In genomic region chr10:125692246-125692931, GRCh38 we compare ENCODE assay signal across 32 cellular contexts. TPM values are rescaled to one million over a fixed set of nuclear protein-coding genes. Genes with fewer than 3 reads are reported as not detected.
DNase-seq lines count a peak whose midpoint lies in the region; ATAC-seq, FAIRE-seq and TF ChIP-seq lines count a peak whose summit lies in the region.
"Had no signal": no experiment of that assay in that cellular context is flagged by ENCODE, and none has a peak within 500 bp of the region (broad histone marks: within the 10 kb centered on the region; RNA-seq: fewer than 3 reads in every experiment).

No MANE protein-coding gene starts in this region.

- no peak for TF ChIP-seq EP300 in HepG2 (IDR thresholded peaks at IDR 0.05; ENCODE audit: low read depth in 2 of 2, low read length in 2 of 2)
- TF ChIP-seq EP300 in HepG2 (CRISPR knock-in tag; IDR thresholded peaks at IDR 0.05; ENCODE audit: borderline replicate concordance) = no peak

- H2AFZ ChIP-seq in PC-3 (ENCODE audit: low read length) (no peak overlapping the region), hepatocyte (no peak overlapping the region), HepG2 (ENCODE audit: low read length) (no peak overlapping the region)

- no peaks in the 10 kb centered on the region for H3K79me2 ChIP-seq in PC-3 (ENCODE audit: low read length)
- H3K79me2 ChIP-seq in hepatocyte = no peaks in the 10 kb centered on the region
- no peaks in the 10 kb centered on the region for H3K79me2 ChIP-seq in HepG2 (ENCODE audit: insufficient read depth, low read length)

- 58% methylated on average over 3 of the region's 3 CpGs for WGBS in hepatocyte (ENCODE audit: low lambda C conversion rate, missing lambda C conversion rate)
- 4% methylated on average over 3 of the region's 3 CpGs for WGBS in HepG2 (ENCODE audit: low lambda C conversion rate)
- WGBS in pancreas, 2 donors = 60 to 69% methylated on average over 3 of the region's 3 CpGs

- CTCF ChIA-PET in PC-3 (lab: Charles Lee) (no interaction called here), HepG2 (lab: Yijun Ruan, JAX; ENCODE audit: low intra/inter-chr PET ratio, low total read pairs) (no interaction called here)

- TF ChIP-seq CTCF in AG10803 (conservative IDR thresholded peaks at IDR 0.05; ENCODE audit: low read length) = no peak
- no peak for TF ChIP-seq CTCF in PC-3 (conservative IDR thresholded peaks at IDR 0.05; ENCODE audit: low read depth, low read length)
- no peak for TF ChIP-seq CTCF in hepatocyte (IDR thresholded peaks at IDR 0.05; ENCODE audit: poor library complexity)
- no peak for TF ChIP-seq CTCF in HepG2 (CRISPR knock-in tag; IDR thresholded peaks at IDR 0.05)
- TF ChIP-seq CTCF in pancreas (IDR thresholded peaks at IDR 0.05) = no peak

- no peaks in the 10 kb centered on the region for H4K20me1 ChIP-seq in PC-3 (ENCODE audit: low read length)
- no peaks in the 10 kb centered on the region for H4K20me1 ChIP-seq in hepatocyte (ENCODE audit: insufficient read depth, poor library complexity, severe bottlenecking)
- H4K20me1 ChIP-seq in HepG2 (ENCODE audit: insufficient read depth, low read length) = no peaks in the 10 kb centered on the region

- no peaks in the 10 kb centered on the region for H3K36me3 ChIP-seq in PC-3 (ENCODE audit: low read depth, low read length)
- no peaks in the 10 kb centered on the region for H3K36me3 ChIP-seq in hepatocyte (replicated peaks; ENCODE audit: insufficient read depth, low read depth)
- no peaks in the 10 kb centered on the region for H3K36me3 ChIP-seq in HepG2 (replicated peaks in 1 of 2; ENCODE audit: control insufficient read depth in 1 of 2, insufficient read depth in 2 of 2, low read length in 2 of 2)
- H3K36me3 ChIP-seq in pancreas = no peaks in the 10 kb centered on the region
- H3K36me3 ChIP-seq: cardiac muscle cell, left ventricle myocardium inferior, transverse colon had no signal

- TF ChIP-seq RAD21 in HepG2 (CRISPR knock-in tag; IDR thresholded peaks at IDR 0.05) = no peak

- H3K27me3 ChIP-seq in PC-3 (ENCODE audit: low read length) (no peaks in the 10 kb centered on the region), hepatocyte (no peaks in the 10 kb centered on the region), HepG2 (ENCODE audit: control insufficient read depth in 1 of 2, insufficient read depth in 2 of 2, low read length in 2 of 2) (peaks cover 2 to 57% of the 10 kb centered on the region in 2 experiments), pancreas (no peaks in the 10 kb centered on the region)
- H3K27me3 ChIP-seq: cardiac muscle cell had no signal

- H3K4me3 ChIP-seq in AG10803 (ENCODE audit: low read length) = no peak overlapping the region
- H3K4me3 ChIP-seq in PC-3 (ENCODE audit: low read length) = no peak overlapping the region
- no peak overlapping the region for H3K4me3 ChIP-seq in hepatocyte
- H3K4me3 ChIP-seq in HepG2 (replicated peaks in 1 of 3; ENCODE audit: insufficient read depth in 1 of 3, low read depth in 2 of 3, low read length in 3 of 3) = no peak overlapping the region
- no peak overlapping the region for H3K4me3 ChIP-seq in pancreas
- H3K4me3 ChIP-seq: cardiac muscle cell, coronary artery, left ventricle myocardium inferior, smooth muscle cell, transverse colon had no signal

- H3K9ac ChIP-seq in PC-3 (ENCODE audit: low read length) (no peak overlapping the region), HepG2 (ENCODE audit: insufficient read depth, low read depth, low read length) (no peak overlapping the region)

- peak; percentile 74 for DNase-seq in AG10803 (ENCODE audit: low read depth)
- peak; percentile 85 for DNase-seq in EH (ENCODE audit: low read depth)
- no peak for DNase-seq in PC-3
- no peak for DNase-seq in hepatocyte (ENCODE audit: low spot score)
- no peak for DNase-seq in cortex of kidney (lab: John Stamatoyannopoulos, UW)
- DNase-seq in HepG2 (ENCODE audit: low spot score) = no peak
- no peak for DNase-seq in pancreas
- DNase-seq: activated CD4-positive, alpha-beta T cell treated with anti-CD3 and anti-CD28 coated beads, Interleukin-2, amount 50 U/mL, for 48 hours; activated CD8-positive, alpha-beta memory T cell treated with anti-CD3 and anti-CD28 coated beads, Interleukin-2, amount 50 U/mL, for 4 hours; CD8-positive, alpha-beta T cell; DMS 273 treated with DMSO at 0.1 percent for 48 hours; effector memory CD8-positive, alpha-beta T cell; HCEC 1CT; KBM-7; left ventricle myocardium inferior; midbrain; NCI-H1436 treated with DMSO at 0.1 percent for 48 hours; NCI-H2107; stimulated activated CD4-positive, alpha-beta T cell treated with anti-CD3 and anti-CD28 coated beads, Interleukin-2, amount 100 ng/mL, for 24 hours; transverse colon had no signal

- H3F3A ChIP-seq in PC-3 (ENCODE audit: low read length, unreplicated experiment) = no peaks in the 10 kb centered on the region

- in situ Hi-C loops in HepG2 (cut with HindIII; ENCODE audit: extremely low pct_ligation_motif_present, low pct_unique_long_range_greater_than_20kb) = no loop called here

- TF ChIP-seq POLR2A in HepG2 (IDR thresholded peaks at IDR 0.05; ENCODE audit: insufficient read depth in 1 of 2, low read depth in 2 of 2, low read length in 2 of 2) = no peak

- POLR2A ChIA-PET in PC-3 (lab: Charles Lee; ENCODE audit: unreplicated experiment) = no interaction called here
- POLR2A ChIA-PET in HepG2 (lab: Yijun Ruan, JAX) = no interaction called here

- H3K27ac ChIP-seq in PC-3 (ENCODE audit: low read length) = peak overlapping the region; percentile 34
- H3K27ac ChIP-seq in hepatocyte = peak overlapping the region; percentile 41
- no peak overlapping the region for H3K27ac ChIP-seq in HepG2 (ENCODE audit: extremely low read length, insufficient read depth, low read length)
- H3K27ac ChIP-seq in pancreas = no peak overlapping the region
- H3K27ac ChIP-seq: cardiac muscle cell, coronary artery, left ventricle myocardium inferior, RWPE1, transverse colon had no signal

- intact Hi-C loops in PC-3 (cut with micrococcal nuclease) (loop anchor here (10.0 kb wide), 2 partner anchors 348 to 538 kb away; no protein-coding TSS in a partner anchor), HepG2 (cut with micrococcal nuclease; ENCODE audit: unreplicated experiment) (no loop called here), pancreas (cut with DNase I) (no loop called here)

- H3K9me3 ChIP-seq in PC-3 (ENCODE audit: low read length) (no peaks in the 10 kb centered on the region), hepatocyte (ENCODE audit: low read depth) (no peaks in the 10 kb centered on the region), HepG2 (ENCODE audit: low read length) (no peaks in the 10 kb centered on the region), pancreas (no peaks in the 10 kb centered on the region)
- H3K9me3 ChIP-seq: left ventricle myocardium inferior, transverse colon had no signal

- no peak for FAIRE-seq in HepG2 (lab: Jason Lieb, UNC)
- FAIRE-seq in pancreas (lab: Jason Lieb, UNC) = no peak
- FAIRE-seq: G401.6, TTC549 had no signal

- H3K4me1 ChIP-seq in PC-3 (ENCODE audit: insufficient read depth, low read length) (peaks cover 41% of the 10 kb centered on the region), hepatocyte (ENCODE audit: insufficient read depth) (peaks cover 23% of the 10 kb centered on the region), HepG2 (ENCODE audit: insufficient read depth, low read length) (no peaks in the 10 kb centered on the region), pancreas (peaks cover 0 to 18% (median 5%) of the 10 kb centered on the region in 3 donors)
- H3K4me1 ChIP-seq: left ventricle myocardium inferior, transverse colon had no signal

- BruUV-seq in PC-3 (replicated peaks; lab: Mats Ljungman, UMichigan) (no TSS peak), HepG2 (replicated peaks; lab: Mats Ljungman, UMichigan) (no TSS peak)

- H3K4me2 ChIP-seq in PC-3 (ENCODE audit: low read length) = no peak overlapping the region
- no peak overlapping the region for H3K4me2 ChIP-seq in hepatocyte
- H3K4me2 ChIP-seq in HepG2 (ENCODE audit: low read depth, low read length) = no peak overlapping the region
- H3K4me2 ChIP-seq: smooth muscle cell had no signal

- no peaks in the 10 kb centered on the region for H3K9me2 ChIP-seq in PC-3 (replicated peaks; ENCODE audit: low read length)
- H3K9me2 ChIP-seq in hepatocyte (replicated peaks; ENCODE audit: insufficient read depth) = no peaks in the 10 kb centered on the region

- ATAC-seq in PC-3 (no peak), HepG2 (no peak), pancreas (no peak)
- ATAC-seq: activated CD4-positive, CD25-positive, alpha-beta regulatory T cell treated with anti-CD3 and anti-CD28 coated beads, Interleukin-2, amount 50 U/mL, for 24 hours; CD8-positive, alpha-beta T cell; effector memory CD8-positive, alpha-beta T cell had no signal

RNA-seq across cellular contexts. Expression of gene TEX36, which starts 9.4 kb away (rescaled TPM):
- not detected in 2 replicates for total RNA-seq in PC-3 (2014; rRNA removed)
- total RNA-seq in hepatocyte = not detected in 2 replicates
- not detected in 2 replicates for polyA plus RNA-seq in hepatocyte
- not detected in 2 replicates for total RNA-seq in HepG2 (2016; rRNA removed; fragmentation: Illumina TruSeq; extraction: Trizol)
- not detected in 2 replicates for total RNA-seq in HepG2 (2016; cell fraction: cytosol; rRNA removed; fragmentation: Illumina TruSeq; extraction: Trizol; ENCODE audit: low read depth)
- not detected in 2 replicates for total RNA-seq in HepG2 (2016; cell fraction: insoluble cytoplasmic fraction; rRNA removed; fragmentation: Illumina TruSeq; extraction: Trizol)
- total RNA-seq in HepG2 (2016; cell fraction: membrane; rRNA removed; fragmentation: Illumina TruSeq; extraction: Trizol) = not detected in 2 replicates
- not detected in 2 replicates for total RNA-seq in HepG2 (2016; cell fraction: nucleus; rRNA removed; fragmentation: Illumina TruSeq; extraction: Trizol)
- polyA plus RNA-seq in HepG2 (2011; rRNA removed) = not detected in 2 replicates
- not detected in 2 replicates for polyA plus RNA-seq in HepG2 (2011; cell fraction: cytosol; rRNA removed)
- polyA plus RNA-seq in HepG2 (2011; cell fraction: nucleus; rRNA removed) = not detected in 2 replicates
- not detected in 2 replicates for polyA plus RNA-seq in HepG2 (2012)
- not detected in 2 replicates for polyA plus RNA-seq in HepG2 (2016; cell fraction: cytosol; fragmentation: Illumina TruSeq; extraction: Trizol; ENCODE audit: low read depth)
- not detected in 2 replicates for polyA plus RNA-seq in HepG2 (2016; cell fraction: insoluble cytoplasmic fraction; fragmentation: Illumina TruSeq; extraction: Trizol; ENCODE audit: low read depth)
- not detected in 2 replicates for polyA plus RNA-seq in HepG2 (2016; cell fraction: membrane; fragmentation: Illumina TruSeq; extraction: Trizol; ENCODE audit: low read depth)
- not detected in 2 replicates for polyA plus RNA-seq in HepG2 (2016; cell fraction: nucleus; fragmentation: Illumina TruSeq; extraction: Trizol; ENCODE audit: insufficient read depth, low read depth)
- polyA minus RNA-seq in HepG2 (2011; rRNA and poly(A)+ RNA removed; ENCODE audit: low replicate concordance) = 1.5 TPM in 1 of 2 replicates, not detected in the other
- polyA minus RNA-seq in HepG2 (2011; cell fraction: cytosol; rRNA and poly(A)+ RNA removed) = not detected in 2 replicates
- polyA minus RNA-seq in HepG2 (2011; cell fraction: nucleus; rRNA and poly(A)+ RNA removed) = not detected in 2 replicates
- total RNA-seq in pancreas = not detected
- not detected for polyA plus RNA-seq in pancreas
- total RNA-seq: activated T-helper 2 cell treated with anti-CD3 and anti-CD28 coated beads, Interferon-gamma antibody, Interleukin-2, Interleukin-4, amounts not matched to agents 10 μg/mL and 5 μg/mL and 100 μg/mL, durations not matched to agents 14 hours and 24 hours and 36 hours; cardiac muscle cell; CD8-positive, alpha-beta T cell; left ventricle myocardium inferior; NCI-H460; osteocyte; SK-MEL-5; smooth muscle cell; transverse colon had no signal
- polyA plus RNA-seq: cardiac muscle cell, esophagus, smooth muscle cell had no signal

RNA-seq across cellular contexts. Expression of gene EDRF1, which starts 27.1 kb away (rescaled TPM):
- 16.0 and 17.7 TPM in 2 replicates for total RNA-seq in PC-3 (2014; rRNA removed)
- 27.3 and 28.9 TPM in 2 replicates for total RNA-seq in hepatocyte
- polyA plus RNA-seq in hepatocyte = 10.1 and 11.4 TPM in 2 replicates
- 24.9 and 26.7 TPM in 2 replicates for total RNA-seq in HepG2 (2016; rRNA removed; fragmentation: Illumina TruSeq; extraction: Trizol)
- 7.3 and 9.3 TPM in 2 replicates for total RNA-seq in HepG2 (2016; cell fraction: cytosol; rRNA removed; fragmentation: Illumina TruSeq; extraction: Trizol; ENCODE audit: low read depth)
- total RNA-seq in HepG2 (2016; cell fraction: insoluble cytoplasmic fraction; rRNA removed; fragmentation: Illumina TruSeq; extraction: Trizol) = 24.7 and 27.9 TPM in 2 replicates
- total RNA-seq in HepG2 (2016; cell fraction: membrane; rRNA removed; fragmentation: Illumina TruSeq; extraction: Trizol) = 10.1 and 10.9 TPM in 2 replicates
- total RNA-seq in HepG2 (2016; cell fraction: nucleus; rRNA removed; fragmentation: Illumina TruSeq; extraction: Trizol) = 45.2 and 49.4 TPM in 2 replicates
- 16.5 and 16.9 TPM in 2 replicates for polyA plus RNA-seq in HepG2 (2011; rRNA removed)
- 4.9 and 7.5 TPM in 2 replicates for polyA plus RNA-seq in HepG2 (2011; cell fraction: cytosol; rRNA removed)
- 31.5 and 33.4 TPM in 2 replicates for polyA plus RNA-seq in HepG2 (2011; cell fraction: nucleus; rRNA removed)
- 12.6 and 13.9 TPM in 2 replicates for polyA plus RNA-seq in HepG2 (2012)
- 1.2 and 1.3 TPM in 2 replicates for polyA plus RNA-seq in HepG2 (2016; cell fraction: cytosol; fragmentation: Illumina TruSeq; extraction: Trizol; ENCODE audit: low read depth)
- 16.2 and 17.4 TPM in 2 replicates for polyA plus RNA-seq in HepG2 (2016; cell fraction: insoluble cytoplasmic fraction; fragmentation: Illumina TruSeq; extraction: Trizol; ENCODE audit: low read depth)
- 3.0 and 3.9 TPM in 2 replicates for polyA plus RNA-seq in HepG2 (2016; cell fraction: membrane; fragmentation: Illumina TruSeq; extraction: Trizol; ENCODE audit: low read depth)
- polyA plus RNA-seq in HepG2 (2016; cell fraction: nucleus; fragmentation: Illumina TruSeq; extraction: Trizol; ENCODE audit: insufficient read depth, low read depth) = 56.0 and 58.3 TPM in 2 replicates
- 11.8 and 50.9 TPM in 2 replicates for polyA minus RNA-seq in HepG2 (2011; rRNA and poly(A)+ RNA removed; ENCODE audit: low replicate concordance)
- 8.4 and 10.8 TPM in 2 replicates for polyA minus RNA-seq in HepG2 (2011; cell fraction: cytosol; rRNA and poly(A)+ RNA removed)
- 71.3 and 75.0 TPM in 2 replicates for polyA minus RNA-seq in HepG2 (2011; cell fraction: nucleus; rRNA and poly(A)+ RNA removed)
- 10 to 100 TPM; 10.1 to 19.9 (median 16.1) TPM for total RNA-seq in pancreas
- polyA plus RNA-seq in pancreas = 10 to 100 TPM; 24.2 to 25.3 TPM

Comparison
In these comparisons a context has a peak if more than half of its experiments do, and no peak if none do; other contexts are left out.
1. DNase-seq: peak in AG10803 (single experiment) and EH (single experiment); none in PC-3 (single experiment), hepatocyte (single experiment), cortex of kidney (single experiment), HepG2 (single experiment) and pancreas (0 of 6).
2. H3K27ac ChIP-seq: peak in PC-3 (single experiment) and hepatocyte (single experiment); none in HepG2 (single experiment) and pancreas (0 of 4).